In the genomic region with DNA sequence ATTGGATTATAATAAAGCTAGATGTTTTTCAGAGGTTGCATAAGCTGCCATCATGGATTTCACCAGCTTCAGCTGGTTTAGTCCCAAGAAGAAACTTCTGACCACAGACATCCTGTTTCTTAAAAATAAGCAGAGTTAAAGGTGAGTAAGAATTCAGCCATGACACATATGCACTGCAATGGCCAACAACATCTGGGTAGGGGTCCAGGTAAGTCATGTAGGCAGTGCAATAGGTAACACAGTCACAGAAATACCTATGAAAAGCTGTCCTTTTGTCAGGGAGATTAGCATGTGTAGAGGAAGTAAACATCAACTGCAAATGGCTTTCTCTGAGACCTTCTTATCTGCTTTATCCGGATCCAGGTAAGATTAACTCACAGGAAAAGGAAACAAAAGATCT, we compare ENCODE assay signal across 8 cellular contexts.
DNase-seq lines count a peak whose midpoint lies in the region; ATAC-seq lines count a peak whose summit lies in the region.
"Not testable (repeated sequence)": the region's sequence is repeated elsewhere in the genome, so short reads cannot be mapped to it uniquely, and the experiment has no call there.

No MANE protein-coding gene starts in this region.

- peak overlapping the region; percentile 32 for H3K4me3 ChIP-seq in CD4-positive, CD25-positive, alpha-beta regulatory T cell (ENCODE audit: low read depth, low read length)
- H3K4me3 ChIP-seq in mesendoderm (ENCODE audit: low read length); thymus (ENCODE audit: low read length): not testable (repeated sequence)

- H3K27ac ChIP-seq in CD4-positive, CD25-positive, alpha-beta regulatory T cell (ENCODE audit: insufficient read depth, low read length, poor library complexity, severe bottlenecking), result peak overlapping the region; percentile 23
- H3K27ac ChIP-seq in KOPT-K1 (ENCODE audit: low read depth, low read length, poor library complexity, severe bottlenecking), result peak overlapping the region; percentile 55
- not testable (repeated sequence) for H3K27ac ChIP-seq in mesendoderm (ENCODE audit: low read depth, low read length)
- peak overlapping the region; percentile 60 for H3K27ac ChIP-seq in thymus (ENCODE audit: low read depth)

- not testable (repeated sequence) for H3K9ac ChIP-seq in mesendoderm (ENCODE audit: low read length)

- not testable (repeated sequence) for H3K56ac ChIP-seq in mesendoderm (ENCODE audit: low read length)

- H2BK120ac ChIP-seq in mesendoderm (ENCODE audit: low read depth, low read length), result not testable (repeated sequence)

- H3K18ac ChIP-seq in mesendoderm (ENCODE audit: low read length), result not testable (repeated sequence)

- H3K36me3 ChIP-seq in CD4-positive, CD25-positive, alpha-beta regulatory T cell (ENCODE audit: control insufficient read depth, insufficient read depth, low read length); KOPT-K1 (ENCODE audit: insufficient read depth, low read length); mesendoderm (ENCODE audit: control insufficient read depth, insufficient read depth, low read length); thymus (ENCODE audit: control insufficient read depth, insufficient read depth): not testable (repeated sequence)

- not testable (repeated sequence) for H2AK5ac ChIP-seq in mesendoderm (ENCODE audit: low read length)

- intact Hi-C loops in activated T-helper 1 cell treated with anti-CD3 and anti-CD28 coated beads, Interleukin-12 subunit alpha, Interleukin-12 subunit beta, Interleukin-2, Interleukin-4 antibody, amounts not matched to agents 30 ng/mL and 10 ng/mL and 1 ng/mL, durations not matched to agents 14 hours and 24 hours and 36 hours (cut with micrococcal nuclease), result not testable (repeated sequence)

- H4K8ac ChIP-seq in mesendoderm (ENCODE audit: low read depth, low read length), result not testable (repeated sequence)

- H3K36me3 Mint-ChIP-seq in CD4-positive, CD25-positive, alpha-beta regulatory T cell; T-cell; activated CD4-positive, alpha-beta T cell treated with anti-CD3 and anti-CD28 coated beads, Interleukin-2, amount 10 ng/mL, durations not matched to agents 7 days and 5 days (ENCODE audit: low read depth); activated T-helper 1 cell treated with anti-CD3 and anti-CD28 coated beads, Interleukin-12 subunit alpha, Interleukin-12 subunit beta, Interleukin-2, Interleukin-4 antibody, amounts not matched to agents 30 ng/mL and 10 ng/mL and 1 ng/mL, durations not matched to agents 14 hours and 24 hours and 36 hours (ENCODE audit: low read depth); activated naive CD8-positive, alpha-beta T cell treated with anti-CD3 and anti-CD28 coated beads, Interleukin-2, amount 50 U/mL, for 24 hours (ENCODE audit: low read depth): not testable (repeated sequence)

- DNase-seq in CD4-positive, CD25-positive, alpha-beta regulatory T cell, result peak in 2 of 3 donors; percentile 45 to 64
- DNase-seq in T-cell, result peak in 5 of 34 experiments; percentile 5 to 32 (median 18)
- DNase-seq in activated CD4-positive, alpha-beta T cell treated with anti-CD3 and anti-CD28 coated beads, Interleukin-2, amount 10 ng/mL, durations not matched to agents 7 days and 5 days, result peak; percentile 18
- not testable (repeated sequence) for DNase-seq in activated T-helper 1 cell treated with anti-CD3 and anti-CD28 coated beads, Interleukin-12 subunit alpha, Interleukin-12 subunit beta, Interleukin-2, Interleukin-4 antibody, amounts not matched to agents 30 ng/mL and 10 ng/mL and 1 ng/mL, durations not matched to agents 14 hours and 24 hours and 36 hours (ENCODE audit: low spot score); activated naive CD8-positive, alpha-beta T cell treated with anti-CD3 and anti-CD28 coated beads, Interleukin-2, amount 50 U/mL, for 24 hours
- peak; percentile 9 for DNase-seq in mesendoderm

- not testable (repeated sequence) for H3K9me3 Mint-ChIP-seq in CD4-positive, CD25-positive, alpha-beta regulatory T cell; T-cell; activated CD4-positive, alpha-beta T cell treated with anti-CD3 and anti-CD28 coated beads, Interleukin-2, amount 10 ng/mL, durations not matched to agents 7 days and 5 days; activated T-helper 1 cell treated with anti-CD3 and anti-CD28 coated beads, Interleukin-12 subunit alpha, Interleukin-12 subunit beta, Interleukin-2, Interleukin-4 antibody, amounts not matched to agents 30 ng/mL and 10 ng/mL and 1 ng/mL, durations not matched to agents 14 hours and 24 hours and 36 hours; activated naive CD8-positive, alpha-beta T cell treated with anti-CD3 and anti-CD28 coated beads, Interleukin-2, amount 50 U/mL, for 24 hours

- H3K23ac ChIP-seq in mesendoderm (ENCODE audit: low read length), result not testable (repeated sequence)

- no CpG with 5 or more reads among the region's 1 CpG for WGBS in mesendoderm (ENCODE audit: extremely low coverage, insufficient coverage, low lambda C conversion rate)
- 30% methylated on average over 1 of the region's 1 CpG for WGBS in thymus

- not testable (repeated sequence) for H3K79me2 ChIP-seq in mesendoderm (ENCODE audit: control insufficient read depth, insufficient read depth, low read length)

- not testable (repeated sequence) for H3K4ac ChIP-seq in mesendoderm (ENCODE audit: low read depth, low read length)

- not testable (repeated sequence) for H3K4me1 ChIP-seq in CD4-positive, CD25-positive, alpha-beta regulatory T cell (ENCODE audit: control insufficient read depth, insufficient read depth, low read length, poor library complexity, severe bottlenecking); mesendoderm (ENCODE audit: control insufficient read depth, low read depth, low read length); thymus (ENCODE audit: control insufficient read depth, insufficient read depth, low read length)

- ATAC-seq in CD4-positive, CD25-positive, alpha-beta regulatory T cell (ENCODE audit: low read depth in 2 of 2), result peak; percentile 18 to 59
- peak; percentile 30 to 69 (median 41) for ATAC-seq in T-cell (replicated peaks in 1 of 4)
- not testable (repeated sequence) for ATAC-seq in activated naive CD8-positive, alpha-beta T cell treated with anti-CD3 and anti-CD28 coated beads, Interleukin-2, amount 50 U/mL, for 24 hours

- not testable (repeated sequence) for H2BK15ac ChIP-seq in mesendoderm (replicated peaks; ENCODE audit: low read depth)

- H3K27me3 Mint-ChIP-seq in CD4-positive, CD25-positive, alpha-beta regulatory T cell; T-cell; activated CD4-positive, alpha-beta T cell treated with anti-CD3 and anti-CD28 coated beads, Interleukin-2, amount 10 ng/mL, durations not matched to agents 7 days and 5 days; activated T-helper 1 cell treated with anti-CD3 and anti-CD28 coated beads, Interleukin-12 subunit alpha, Interleukin-12 subunit beta, Interleukin-2, Interleukin-4 antibody, amounts not matched to agents 30 ng/mL and 10 ng/mL and 1 ng/mL, durations not matched to agents 14 hours and 24 hours and 36 hours (ENCODE audit: insufficient read depth); activated naive CD8-positive, alpha-beta T cell treated with anti-CD3 and anti-CD28 coated beads, Interleukin-2, amount 50 U/mL, for 24 hours: not testable (repeated sequence)

- H3K27me3 ChIP-seq in CD4-positive, CD25-positive, alpha-beta regulatory T cell (ENCODE audit: control insufficient read depth, insufficient read depth, low read length); mesendoderm (ENCODE audit: insufficient read depth, low read length, poor library complexity); thymus (ENCODE audit: control insufficient read depth, insufficient read depth): not testable (repeated sequence)

- not testable (repeated sequence) for H3K79me1 ChIP-seq in mesendoderm (ENCODE audit: low read length)

- H3K9me3 ChIP-seq in CD4-positive, CD25-positive, alpha-beta regulatory T cell (ENCODE audit: control insufficient read depth in 2 of 2, low read length in 2 of 2); KOPT-K1 (ENCODE audit: insufficient read depth, low read length, poor library complexity, severe bottlenecking); thymus (ENCODE audit: control insufficient read depth): not testable (repeated sequence)

- H3K4me3 Mint-ChIP-seq in CD4-positive, CD25-positive, alpha-beta regulatory T cell, result peak overlapping the region; percentile 29 to 75 (median 42)
- peak overlapping the region in 2 of 3 donors; percentile 45 to 49 for H3K4me3 Mint-ChIP-seq in T-cell
- not testable (repeated sequence) for H3K4me3 Mint-ChIP-seq in activated CD4-positive, alpha-beta T cell treated with anti-CD3 and anti-CD28 coated beads, Interleukin-2, amount 10 ng/mL, durations not matched to agents 7 days and 5 days; activated naive CD8-positive, alpha-beta T cell treated with anti-CD3 and anti-CD28 coated beads, Interleukin-2, amount 50 U/mL, for 24 hours
- H3K4me3 Mint-ChIP-seq in activated T-helper 1 cell treated with anti-CD3 and anti-CD28 coated beads, Interleukin-12 subunit alpha, Interleukin-12 subunit beta, Interleukin-2, Interleukin-4 antibody, amounts not matched to agents 30 ng/mL and 10 ng/mL and 1 ng/mL, durations not matched to agents 14 hours and 24 hours and 36 hours, result peak overlapping the region; percentile 22

- H3K27ac Mint-ChIP-seq in CD4-positive, CD25-positive, alpha-beta regulatory T cell, result peak overlapping the region; percentile 71 to 91 (median 86)
- H3K27ac Mint-ChIP-seq in T-cell, result peak overlapping the region; percentile 94 to 96
- peak overlapping the region; percentile 91 for H3K27ac Mint-ChIP-seq in activated CD4-positive, alpha-beta T cell treated with anti-CD3 and anti-CD28 coated beads, Interleukin-2, amount 10 ng/mL, durations not matched to agents 7 days and 5 days
- H3K27ac Mint-ChIP-seq in activated T-helper 1 cell treated with anti-CD3 and anti-CD28 coated beads, Interleukin-12 subunit alpha, Interleukin-12 subunit beta, Interleukin-2, Interleukin-4 antibody, amounts not matched to agents 30 ng/mL and 10 ng/mL and 1 ng/mL, durations not matched to agents 14 hours and 24 hours and 36 hours, result peak overlapping the region; percentile 44
- H3K27ac Mint-ChIP-seq in activated naive CD8-positive, alpha-beta T cell treated with anti-CD3 and anti-CD28 coated beads, Interleukin-2, amount 50 U/mL, for 24 hours, result peak overlapping the region; percentile 56

- H2BK5ac ChIP-seq in mesendoderm (ENCODE audit: low read length), result not testable (repeated sequence)

- H3K4me1 Mint-ChIP-seq in CD4-positive, CD25-positive, alpha-beta regulatory T cell, result peaks cover 3 to 40% (median 10%) of the 10 kb centered on the region in 4 donors
- peaks cover 30 to 46% (median 43%) of the 10 kb centered on the region in 3 donors for H3K4me1 Mint-ChIP-seq in T-cell
- peaks cover 30% of the 10 kb centered on the region for H3K4me1 Mint-ChIP-seq in activated CD4-positive, alpha-beta T cell treated with anti-CD3 and anti-CD28 coated beads, Interleukin-2, amount 10 ng/mL, durations not matched to agents 7 days and 5 days
- H3K4me1 Mint-ChIP-seq in activated T-helper 1 cell treated with anti-CD3 and anti-CD28 coated beads, Interleukin-12 subunit alpha, Interleukin-12 subunit beta, Interleukin-2, Interleukin-4 antibody, amounts not matched to agents 30 ng/mL and 10 ng/mL and 1 ng/mL, durations not matched to agents 14 hours and 24 hours and 36 hours (ENCODE audit: low read depth), result peaks cover 24% of the 10 kb centered on the region
- peaks cover 24% of the 10 kb centered on the region for H3K4me1 Mint-ChIP-seq in activated naive CD8-positive, alpha-beta T cell treated with anti-CD3 and anti-CD28 coated beads, Interleukin-2, amount 50 U/mL, for 24 hours

- H3K4me2 ChIP-seq in mesendoderm (ENCODE audit: low read length), result not testable (repeated sequence)

- CTCF ChIA-PET in T-cell (lab: Charles Lee); activated CD4-positive, alpha-beta T cell treated with anti-CD3 and anti-CD28 coated beads, Interleukin-2, amount 10 ng/mL, durations not matched to agents 7 days and 5 days (lab: Charles Lee): not testable (repeated sequence)

- POLR2A ChIA-PET in T-cell (lab: Charles Lee); activated CD4-positive, alpha-beta T cell treated with anti-CD3 and anti-CD28 coated beads, Interleukin-2, amount 10 ng/mL, durations not matched to agents 7 days and 5 days (lab: Charles Lee): not testable (repeated sequence)

- not testable (repeated sequence) for H4K5ac ChIP-seq in mesendoderm (ENCODE audit: low read length)

Comparison
In these comparisons a context has a peak if more than half of its experiments do, and no peak if none do; other contexts are left out.
1. H3K27ac Mint-ChIP-seq: peak in every context shown above with its lines; median percentile 95 in T-cell; 91 in activated CD4-positive, alpha-beta T cell treated with anti-CD3 and anti-CD28 coated beads, Interleukin-2, amount 10 ng/mL, durations not matched to agents 7 days and 5 days; 86 in CD4-positive, CD25-positive, alpha-beta regulatory T cell; 56 in activated naive CD8-positive, alpha-beta T cell treated with anti-CD3 and anti-CD28 coated beads, Interleukin-2, amount 50 U/mL, for 24 hours; 44 in activated T-helper 1 cell treated with anti-CD3 and anti-CD28 coated beads, Interleukin-12 subunit alpha, Interleukin-12 subunit beta, Interleukin-2, Interleukin-4 antibody, amounts not matched to agents 30 ng/mL and 10 ng/mL and 1 ng/mL, durations not matched to agents 14 hours and 24 hours and 36 hours.